Comparison of ENCODE assay signal across 7 cellular contexts in genomic region chr20:9068896-9069663, GRCh38. TPM values are rescaled to one million over a fixed set of nuclear protein-coding genes. Genes with fewer than 3 reads are reported as not detected.
A peak's percentile ranks its signal among the peaks of the same experiment; 100 is the strongest.
DNase-seq lines count a peak whose midpoint lies in the region; ATAC-seq lines count a peak whose summit lies in the region.

TSS of gene PLCB4 (plus strand) at chr20:9069087. CDS start at chr20:9307815, 238,728 bp downstream.

- peak within 1 kb of the TSS; percentile 35 for H3K27ac ChIP-seq in substantia nigra (ENCODE audit: low read depth, low read length, poor library complexity, severe bottlenecking)

- DNase-seq in HCEC 1CT (peak; percentile 53), NCI-H524 (lab: John Stamatoyannopoulos, UW) (peak; percentile 68 to 88), cerebellum (ENCODE audit: low spot score) (peak; percentile 78), kidney glomerular epithelial cell (lab: John Stamatoyannopoulos, UW) (peak; percentile 68), substantia nigra (lab: John Stamatoyannopoulos, UW) (peak in 13 of 49 donors; percentile 7 to 90 (median 17))
- DNase-seq in stimulated activated CD4-positive, alpha-beta T cell treated with anti-CD3 and anti-CD28 coated beads, Interleukin-12 subunit alpha, Interleukin-12 subunit beta, amount 100 ng/mL, for 4 hours: no peak

- ATAC-seq in HG03460 (IDR thresholded peaks at IDR 0.05; ENCODE audit: unreplicated experiment): no peak

RNA-seq across cellular contexts. Expression of gene PLCB4, which starts in this region (rescaled TPM):
- total RNA-seq in cerebellum: 36.4 TPM
